In the genomic region with DNA sequence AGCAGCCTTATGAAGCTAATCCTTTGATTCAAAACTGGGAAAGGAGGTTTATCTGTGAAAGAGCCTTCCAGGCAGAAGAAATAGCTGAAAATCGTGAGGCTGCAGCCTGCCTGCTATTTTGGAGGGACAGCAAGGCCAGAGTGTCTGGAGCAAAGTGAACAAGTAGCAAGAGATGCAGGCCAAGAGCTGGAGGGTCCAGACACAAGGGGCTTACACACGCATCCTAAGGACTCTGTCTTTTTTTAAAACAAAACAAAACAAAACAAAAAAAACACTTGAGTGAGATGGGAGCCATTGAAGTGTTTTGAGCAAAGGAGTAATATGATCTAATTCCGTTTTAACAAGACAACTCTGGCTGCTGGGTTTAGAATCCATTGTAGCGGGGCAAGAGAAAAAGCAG, we compare ENCODE assay signal across 20 cellular contexts.
DNase-seq lines count a peak whose midpoint lies in the region; ATAC-seq and TF ChIP-seq lines count a peak whose summit lies in the region.
"Had no signal": no experiment of that assay in that cellular context is flagged by ENCODE, and none has a peak within 500 bp of the region (broad histone marks: within the 10 kb centered on the region; RNA-seq: fewer than 3 reads in every experiment).

No MANE protein-coding gene starts in this region.

- no peak overlapping the region for H3K4me3 ChIP-seq in ACC112 (ENCODE audit: low read depth, low read length)
- no peak overlapping the region for H3K4me3 ChIP-seq in HAP-1
- no peak overlapping the region for H3K4me3 ChIP-seq in OCI-LY3 (ENCODE audit: low read length)
- H3K4me3 ChIP-seq in iPS-15b (ENCODE audit: low read depth, low read length) = no peak overlapping the region
- H3K4me3 ChIP-seq in trophoblast cell (ENCODE audit: low read depth, low read length) = no peak overlapping the region
- H3K4me3 ChIP-seq: Peyer's patch had no signal

- no peaks in the 10 kb centered on the region for H3K27me3 ChIP-seq in ACC112 (ENCODE audit: insufficient read depth, low read length)
- H3K27me3 ChIP-seq in HAP-1 (ENCODE audit: low read depth) = no peaks in the 10 kb centered on the region
- no peaks in the 10 kb centered on the region for H3K27me3 ChIP-seq in OCI-LY3 (ENCODE audit: low read depth, low read length)
- H3K27me3 ChIP-seq in iPS-15b (ENCODE audit: control insufficient read depth, insufficient read depth, low read length) = no peaks in the 10 kb centered on the region
- no peaks in the 10 kb centered on the region for H3K27me3 ChIP-seq in trophoblast cell (ENCODE audit: insufficient read depth, low read length)
- H3K27me3 ChIP-seq: Peyer's patch had no signal

- no peak overlapping the region for H3K27ac ChIP-seq in ACC112 (ENCODE audit: low read depth, low read length)
- H3K27ac ChIP-seq in OCI-LY3 (ENCODE audit: low read length) = no peak overlapping the region
- no peak overlapping the region for H3K27ac ChIP-seq in trophoblast cell (ENCODE audit: low read depth, low read length)
- H3K27ac ChIP-seq: 22Rv1, Peyer's patch had no signal

- H3K36me3 ChIP-seq in ACC112 (ENCODE audit: insufficient read depth, low read length) (no peaks in the 10 kb centered on the region), HAP-1 (replicated peaks) (no peaks in the 10 kb centered on the region), OCI-LY3 (replicated peaks; ENCODE audit: low read depth, low read length) (no peaks in the 10 kb centered on the region), iPS-15b (ENCODE audit: control insufficient read depth, insufficient read depth, low read length) (no peaks in the 10 kb centered on the region), trophoblast cell (ENCODE audit: control insufficient read depth in 1 of 2, insufficient read depth in 2 of 2, low read length in 2 of 2) (no peaks in the 10 kb centered on the region)
- H3K36me3 ChIP-seq: Peyer's patch had no signal

- no peak overlapping the region for H2BK120ac ChIP-seq in trophoblast cell (ENCODE audit: insufficient read depth, low read length, poor library complexity)

- H2BK12ac ChIP-seq in trophoblast cell (ENCODE audit: low read length) = no peak overlapping the region

- no peak for ATAC-seq in effector memory CD8-positive, alpha-beta T cell (replicated peaks)

- no peaks in the 10 kb centered on the region for H3K4me1 Mint-ChIP-seq in effector memory CD8-positive, alpha-beta T cell (ENCODE audit: low read depth in 2 of 2)

- no peak overlapping the region for H2BK5ac ChIP-seq in trophoblast cell (ENCODE audit: low read depth, low read length, poor library complexity)

- no peaks in the 10 kb centered on the region for H3K79me1 ChIP-seq in trophoblast cell (ENCODE audit: low read length)

- H4K91ac ChIP-seq in trophoblast cell (ENCODE audit: low read depth, low read length) = no peak overlapping the region

- in situ Hi-C loops in HAP-1 (cut with MboI; ENCODE audit: low sequenced_read_pairs) = no loop called here

- no peak overlapping the region for H3K27ac Mint-ChIP-seq in effector memory CD8-positive, alpha-beta T cell

- H3K36me3 Mint-ChIP-seq in effector memory CD8-positive, alpha-beta T cell (ENCODE audit: insufficient read depth) = no peaks in the 10 kb centered on the region

- H3K9me3 ChIP-seq in HAP-1 = no peaks in the 10 kb centered on the region
- H3K9me3 ChIP-seq in OCI-LY3 (ENCODE audit: insufficient read depth, low read length) = no peaks in the 10 kb centered on the region
- no peaks in the 10 kb centered on the region for H3K9me3 ChIP-seq in iPS-15b (ENCODE audit: control insufficient read depth, insufficient read depth, low read length)
- H3K9me3 ChIP-seq in trophoblast cell (ENCODE audit: insufficient read depth, low read depth, low read length) = no peaks in the 10 kb centered on the region
- H3K9me3 ChIP-seq: Peyer's patch had no signal

- H3K4me2 ChIP-seq in OCI-LY3 (ENCODE audit: low read length) (no peak overlapping the region), trophoblast cell (ENCODE audit: low read length) (no peak overlapping the region)
- H3K4me2 ChIP-seq: SK-N-SH had no signal

- peaks cover under 1 to 5% of the 10 kb centered on the region in 2 donors for H3K27me3 Mint-ChIP-seq in effector memory CD8-positive, alpha-beta T cell

- H3K9ac ChIP-seq in OCI-LY3 (ENCODE audit: low read length) (no peak overlapping the region), iPS-15b (ENCODE audit: low read depth, low read length) (peak overlapping the region; percentile 47), trophoblast cell (ENCODE audit: low read length) (no peak overlapping the region)
- H3K9ac ChIP-seq: SK-N-SH had no signal

- no peak overlapping the region for H4K8ac ChIP-seq in trophoblast cell (ENCODE audit: low read depth, low read length)

- H4K12ac ChIP-seq in trophoblast cell (ENCODE audit: low read depth, low read length) = no peak overlapping the region

- H3K79me2 ChIP-seq in ACC112 (ENCODE audit: control insufficient read depth, insufficient read depth, low read length, unreplicated experiment) (no peaks in the 10 kb centered on the region), OCI-LY3 (ENCODE audit: low read length) (no peaks in the 10 kb centered on the region), trophoblast cell (ENCODE audit: control insufficient read depth, insufficient read depth, low read length, poor library complexity) (no peaks in the 10 kb centered on the region)

- no peak overlapping the region for H3K4me3 Mint-ChIP-seq in effector memory CD8-positive, alpha-beta T cell

- H3K4me1 ChIP-seq in ACC112 (ENCODE audit: control insufficient read depth, insufficient read depth, low read length, unreplicated experiment) (no peaks in the 10 kb centered on the region), HAP-1 (peaks cover 22% of the 10 kb centered on the region), OCI-LY3 (ENCODE audit: low read length) (peaks cover 17% of the 10 kb centered on the region), iPS-15b (ENCODE audit: control insufficient read depth, insufficient read depth, low read length) (peaks cover 2% of the 10 kb centered on the region), trophoblast cell (ENCODE audit: control insufficient read depth in 1 of 2, insufficient read depth in 2 of 2, low read length in 2 of 2) (no peaks in the 10 kb centered on the region)
- H3K4me1 ChIP-seq: Peyer's patch had no signal

- no peak overlapping the region for H3K18ac ChIP-seq in trophoblast cell (ENCODE audit: low read length)

- no peak overlapping the region for H3K23ac ChIP-seq in trophoblast cell (ENCODE audit: low read length)

- H4K20me1 ChIP-seq in OCI-LY3 (ENCODE audit: insufficient read depth, low read length) = no peaks in the 10 kb centered on the region

- no peak overlapping the region for H3K4ac ChIP-seq in trophoblast cell (ENCODE audit: low read depth, low read length)

- peak; percentile 29 to 57 for DNase-seq in HAP-1 (ENCODE audit: low spot score in 2 of 2)
- DNase-seq in SW480 (ENCODE audit: low spot score) = no peak
- DNase-seq in effector memory CD8-positive, alpha-beta T cell = no peak
- DNase-seq in trophoblast cell = no peak
- DNase-seq in cerebellar cortex (ENCODE audit: low spot score) = no peak
- DNase-seq: C1 segment of cervical spinal cord, DMS79 treated with DMSO at 0.1 percent for 48 hours, GDM1, Kasumi-1, NCI-H187 treated with DMSO at 0.1 percent for 48 hours, NCI-H2171, NCI-H446 treated with DMSO at 0.1 percent for 48 hours, NCI-H82, Peyer's patch, Right ventricle myocardium superior, SK-N-SH had no signal

- H2AFZ ChIP-seq in ACC112 (ENCODE audit: low read length, unreplicated experiment) = peak overlapping the region; percentile 9
- H2AFZ ChIP-seq in OCI-LY3 (ENCODE audit: low read depth, low read length) = peak overlapping the region; percentile 22; the same call in 1 of the 2 replicates
- H2AFZ ChIP-seq in trophoblast cell (ENCODE audit: insufficient read depth, low read length, poor library complexity) = no peak overlapping the region

- TF ChIP-seq CTCF in OCI-LY3 (IDR thresholded peaks at IDR 0.05; ENCODE audit: low read depth, low read length) = no peak

- no CpG with 5 or more reads among the region's 4 CpGs for WGBS in trophoblast cell (ENCODE audit: extremely low coverage, insufficient coverage, insufficient read length)

- H3K9me3 Mint-ChIP-seq in effector memory CD8-positive, alpha-beta T cell = no peaks in the 10 kb centered on the region

- H3K14ac ChIP-seq in trophoblast cell (ENCODE audit: low read length) = no peak overlapping the region

- H2AK5ac ChIP-seq in trophoblast cell (ENCODE audit: low read length) = no peak overlapping the region

Comparison
In these comparisons a context has a peak if more than half of its experiments do, and no peak if none do; other contexts are left out.
1. DNase-seq: peak in HAP-1 (2 of 2); none in SW480 (single experiment), effector memory CD8-positive, alpha-beta T cell (0 of 3), trophoblast cell (0 of 2) and cerebellar cortex (single experiment).